Comparison of ENCODE assay signal across 1 cellular context in genomic region chr7:65981965-65982792, GRCh38.
TF ChIP-seq lines count a peak whose summit lies in the region.

Gene GUSB, minus strand, starts transcription at chr7:65982213. Its CDS starts 30 bp downstream, at chr7:65982183.

TF ChIP-seq in HEK293, 187 proteins besides CTCF, POLR2A, EP300 and RAD21 (continued from another document and continues in another):
- TF ChIP-seq IKZF3 (tag by site-specific recombination; IDR thresholded peaks at IDR 0.05), result 0 out of 2 replicates have a peak, but pooled peaks have one; percentile 16
- no peak for TF ChIP-seq RBAK (tag by site-specific recombination; IDR thresholded peaks at IDR 0.05)
- TF ChIP-seq ZNF302 (tag by site-specific recombination; IDR thresholded peaks at IDR 0.05; ENCODE audit: low read depth), result no peak
- TF ChIP-seq SCRT1 (tag by site-specific recombination; IDR thresholded peaks at IDR 0.05; ENCODE audit: borderline replicate concordance), result no peak
- TF ChIP-seq BCL11B (tag by site-specific recombination; IDR thresholded peaks at IDR 0.05; ENCODE audit: low read depth), result peak; percentile 50; the same call in 1 of the 2 replicates
- TF ChIP-seq REPIN1 (tag by site-specific recombination; IDR thresholded peaks at IDR 0.05; ENCODE audit: low read depth), result no peak
- TF ChIP-seq ZNF571 (tag by site-specific recombination; IDR thresholded peaks at IDR 0.05), result no peak
- TF ChIP-seq, protein P1, sequence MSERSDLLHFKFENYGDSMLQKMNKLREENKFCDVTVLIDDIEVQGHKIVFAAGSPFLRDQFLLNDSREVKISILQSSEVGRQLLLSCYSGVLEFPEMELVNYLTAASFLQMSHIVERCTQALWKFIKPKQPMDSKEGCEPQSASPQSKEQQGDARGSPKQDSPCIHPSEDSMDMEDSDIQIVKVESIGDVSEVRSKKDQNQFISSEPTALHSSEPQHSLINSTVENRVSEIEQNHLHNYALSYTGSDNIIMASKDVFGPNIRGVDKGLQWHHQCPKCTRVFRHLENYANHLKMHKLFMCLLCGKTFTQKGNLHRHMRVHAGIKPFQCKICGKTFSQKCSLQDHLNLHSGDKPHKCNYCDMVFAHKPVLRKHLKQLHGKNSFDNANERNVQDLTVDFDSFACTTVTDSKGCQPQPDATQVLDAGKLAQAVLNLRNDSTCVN (tag by site-specific recombination; optimal IDR thresholded peaks at IDR 0.05), result peak; percentile 70
- TF ChIP-seq ZNF610 (tag by site-specific recombination; IDR thresholded peaks at IDR 0.05; ENCODE audit: borderline replicate concordance), result 0 out of 2 replicates have a peak, but pooled peaks have one; percentile 45
- TF ChIP-seq ZNF184 (tag by site-specific recombination; IDR thresholded peaks at IDR 0.05), result no peak
- no peak for TF ChIP-seq PRDM2 (tag by site-specific recombination; IDR thresholded peaks at IDR 0.05; ENCODE audit: borderline replicate concordance)
- TF ChIP-seq, protein P2, sequence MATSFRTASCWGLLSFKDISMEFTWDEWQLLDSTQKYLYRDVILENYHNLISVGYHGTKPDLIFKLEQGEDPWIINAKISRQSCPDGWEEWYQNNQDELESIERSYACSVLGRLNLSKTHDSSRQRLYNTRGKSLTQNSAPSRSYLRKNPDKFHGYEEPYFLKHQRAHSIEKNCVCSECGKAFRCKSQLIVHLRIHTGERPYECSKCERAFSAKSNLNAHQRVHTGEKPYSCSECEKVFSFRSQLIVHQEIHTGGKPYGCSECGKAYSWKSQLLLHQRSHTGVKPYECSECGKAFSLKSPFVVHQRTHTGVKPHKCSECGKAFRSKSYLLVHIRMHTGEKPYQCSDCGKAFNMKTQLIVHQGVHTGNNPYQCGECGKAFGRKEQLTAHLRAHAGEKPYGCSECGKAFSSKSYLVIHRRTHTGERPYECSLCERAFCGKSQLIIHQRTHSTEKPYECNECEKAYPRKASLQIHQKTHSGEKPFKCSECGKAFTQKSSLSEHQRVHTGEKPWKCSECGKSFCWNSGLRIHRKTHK (tag by site-specific recombination; IDR thresholded peaks at IDR 0.05), result no peak
- no peak for TF ChIP-seq ZNF280D (tag by site-specific recombination; IDR thresholded peaks at IDR 0.05)
- peak; percentile 47 for TF ChIP-seq ZBTB11 (tag by site-specific recombination; conservative IDR thresholded peaks at IDR 0.05; ENCODE audit: low read depth)
- TF ChIP-seq ZNF677 (tag by site-specific recombination; IDR thresholded peaks at IDR 0.05), result no peak
- no peak for TF ChIP-seq ZNF274 (IDR thresholded peaks at IDR 0.05; ENCODE audit: low read length)
- TF ChIP-seq ZNF274 (tag by site-specific recombination; IDR thresholded peaks at IDR 0.05; ENCODE audit: borderline replicate concordance), result no peak
- no peak for TF ChIP-seq ZNF544 (tag by site-specific recombination; IDR thresholded peaks at IDR 0.05)
- peak; percentile 85 for TF ChIP-seq ZBTB17 (tag by site-specific recombination; IDR thresholded peaks at IDR 0.05)
- TF ChIP-seq TSHZ1 (tag by site-specific recombination; IDR thresholded peaks at IDR 0.05; ENCODE audit: borderline replicate concordance), result no peak
- TF ChIP-seq EGR2 (tag by site-specific recombination; IDR thresholded peaks at IDR 0.05; ENCODE audit: low read depth), result peak; percentile 65
- TF ChIP-seq ZBTB6 (tag by site-specific recombination; IDR thresholded peaks at IDR 0.05), result 0 out of 2 replicates have a peak, but pooled peaks have one; percentile 24
- TF ChIP-seq WT1 (tag by site-specific recombination; IDR thresholded peaks at IDR 0.05), result peak; percentile 78
- TF ChIP-seq ZNF146 (tag by site-specific recombination; IDR thresholded peaks at IDR 0.05), result peak; percentile 32; the same call in 1 of the 2 replicates
- TF ChIP-seq ZBTB10 (tag by site-specific recombination; IDR thresholded peaks at IDR 0.05), result peak; percentile 71
- TF ChIP-seq ZNF324 (tag by site-specific recombination; IDR thresholded peaks at IDR 0.05), result peak; percentile 77; the same call in 1 of the 2 replicates
- TF ChIP-seq ZSCAN4 (tag by site-specific recombination; IDR thresholded peaks at IDR 0.05), result peak; percentile 21; the same call in 1 of the 2 replicates
- TF ChIP-seq ZSCAN30 (tag by site-specific recombination; IDR thresholded peaks at IDR 0.05), result peak; percentile 83
